9 cellular contexts compared by ENCODE assay signal in the genomic region with DNA sequence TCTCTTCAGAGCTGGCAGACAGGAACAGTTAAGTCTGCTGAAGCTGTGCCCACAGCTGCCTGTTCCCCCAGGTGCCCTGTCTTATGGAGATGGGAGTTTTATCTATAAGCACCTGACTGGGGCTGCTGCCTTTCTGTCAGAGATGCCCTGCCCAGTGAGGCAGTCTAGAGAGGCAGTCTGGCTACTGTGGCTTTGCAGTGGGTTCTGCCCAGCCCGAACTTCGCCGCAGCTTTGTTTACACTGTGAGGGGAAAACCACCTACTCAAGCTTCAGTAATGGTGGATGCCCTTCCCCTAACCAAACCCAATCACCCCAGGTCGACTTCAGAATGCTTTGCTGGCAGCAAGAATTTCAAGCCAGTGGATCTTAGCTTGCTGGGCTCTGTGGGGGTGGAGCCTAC.
"Had no signal": no experiment of that assay in that cellular context is flagged by ENCODE, and none has a peak within 500 bp of the region (broad histone marks: within the 10 kb centered on the region; RNA-seq: fewer than 3 reads in every experiment).

No MANE protein-coding gene starts in this region.

- H3K4me3 Mint-ChIP-seq: activated naive CD4-positive, alpha-beta T cell treated with anti-CD3 and anti-CD28 coated beads, Interleukin-2, amount 50 U/mL, for 24 hours; activated T-cell treated with anti-CD3 and anti-CD28 coated beads, Interleukin-2, amount 50 U/mL, for 72 hours; stimulated activated naive B cell treated with anti-CD40 and anti-IgM and Interleukin-4, amounts not matched to agents 10 μg/mL and 1 μg/mL and 100 μg/mL, for 72 hours had no signal

- H3K27me3 ChIP-seq: pancreas, tibial nerve had no signal

- H3K9me3 ChIP-seq: pancreas had no signal

- H3K27ac ChIP-seq: pancreas, tibial nerve, VCaP had no signal

- H3K4me3 ChIP-seq: pancreas, tibial nerve had no signal

- H3K4me1 ChIP-seq: pancreas, tibial nerve had no signal

- H3K27ac Mint-ChIP-seq: activated naive CD4-positive, alpha-beta T cell treated with anti-CD3 and anti-CD28 coated beads, Interleukin-2, amount 50 U/mL, for 24 hours; activated T-cell treated with anti-CD3 and anti-CD28 coated beads, Interleukin-2, amount 50 U/mL, for 72 hours; stimulated activated naive B cell treated with anti-CD40 and anti-IgM and Interleukin-4, amounts not matched to agents 10 μg/mL and 1 μg/mL and 100 μg/mL, for 72 hours had no signal

- H3K27me3 Mint-ChIP-seq: activated naive CD4-positive, alpha-beta T cell treated with anti-CD3 and anti-CD28 coated beads, Interleukin-2, amount 50 U/mL, for 24 hours; stimulated activated naive B cell treated with anti-CD40 and anti-IgM and Interleukin-4, amounts not matched to agents 10 μg/mL and 1 μg/mL and 100 μg/mL, for 72 hours had no signal

- DNase-seq: activated CD4-positive, alpha-beta T cell treated with anti-CD3 and anti-CD28 coated beads for 4 hours; activated T-cell treated with anti-CD3 and anti-CD28 coated beads, Interleukin-2, amount 50 U/mL, for 72 hours; pancreas; retina; stimulated activated CD4-positive, alpha-beta T cell treated with anti-CD3 and anti-CD28 coated beads, Interleukin-15, amount 100 ng/mL, for 24 hours; stimulated activated naive B cell treated with anti-CD40 and anti-IgM and Interleukin-4, amounts not matched to agents 10 μg/mL and 1 μg/mL and 100 μg/mL, for 72 hours had no signal

- H3K36me3 ChIP-seq: pancreas had no signal

- ATAC-seq: pancreas; stimulated activated naive B cell treated with anti-CD40 and anti-IgM and Interleukin-4, amounts not matched to agents 10 μg/mL and 1 μg/mL and 100 μg/mL, for 72 hours had no signal
